Comparison of ENCODE assay signal across 8 cellular contexts in genomic region chr3:42061711-42062408, GRCh38. TPM values are rescaled to one million over a fixed set of nuclear protein-coding genes. Genes with fewer than 3 reads are reported as not detected.
DNase-seq lines count a peak whose midpoint lies in the region; ATAC-seq and TF ChIP-seq lines count a peak whose summit lies in the region.

No MANE protein-coding gene starts in this region.

- H3K79me2 ChIP-seq in GM23338 (replicated peaks; ENCODE audit: insufficient read depth), result peaks cover 34% of the 10 kb centered on the region

- H3K4me3 Mint-ChIP-seq in GM23338, result no peak overlapping the region

- in situ Hi-C loops in SK-MEL-5 (cut with HindIII; ENCODE audit: low pct_unique_long_range_greater_than_20kb, low sequenced_read_pairs), result no loop called here

- intact Hi-C loops in Right ventricle myocardium superior (cut with DNase I), result loop anchor here (5.0 kb wide), 1 partner anchor 40 kb away; no protein-coding TSS in a partner anchor

- no peaks in the 10 kb centered on the region for H3F3A ChIP-seq in GM23338 (replicated peaks; ENCODE audit: low read depth)

- H3K9ac ChIP-seq in skeletal muscle tissue (ENCODE audit: low read depth in 1 of 3, low read length in 3 of 3), result peak overlapping the region; percentile 73 to 82 (median 80)

- H3K4me2 ChIP-seq in GM23338, result 0 out of 2 replicates have a peak overlapping the region, but pooled peaks have one; percentile 4

- H3K27me3 ChIP-seq in GM23338 (ENCODE audit: insufficient read depth), result no peaks in the 10 kb centered on the region
- no peaks in the 10 kb centered on the region for H3K27me3 ChIP-seq in skeletal muscle tissue (ENCODE audit: control insufficient read depth in 3 of 3, insufficient read depth in 3 of 3, low read length in 3 of 3)

- H3K4me1 Mint-ChIP-seq in GM23338, result peaks cover 58% of the 10 kb centered on the region

- H3K9me3 ChIP-seq in skeletal muscle tissue (ENCODE audit: control insufficient read depth in 3 of 3, low read length in 3 of 3), result no peaks in the 10 kb centered on the region

- no peaks in the 10 kb centered on the region for H4K20me1 ChIP-seq in GM23338 (replicated peaks; ENCODE audit: insufficient read depth)

- H3K36me3 Mint-ChIP-seq in GM23338 (ENCODE audit: low read depth), result no peaks in the 10 kb centered on the region

- no peak for TF ChIP-seq CTCF in GM23338 (conservative IDR thresholded peaks at IDR 0.05; ENCODE audit: low read depth in 2 of 2)

- no peaks in the 10 kb centered on the region for H3K9me3 Mint-ChIP-seq in GM23338

- no peak overlapping the region for H2AFZ ChIP-seq in GM23338

- peaks cover 6% of the 10 kb centered on the region for H3K27me3 Mint-ChIP-seq in GM23338 (ENCODE audit: insufficient read depth, low read depth, poor library complexity)

- peak overlapping the region; percentile 22; the same call in 1 of the 2 replicates for H3K27ac Mint-ChIP-seq in GM23338

- H3K27ac ChIP-seq in GM23338 (ENCODE audit: low read depth) (peak overlapping the region; percentile 86), skeletal muscle tissue (ENCODE audit: low read depth, low read length) (peak overlapping the region; percentile 96)

- H3K4me1 ChIP-seq in GM23338 (ENCODE audit: insufficient read depth) (peaks cover 35% of the 10 kb centered on the region), skeletal muscle tissue (ENCODE audit: control insufficient read depth in 3 of 3, insufficient read depth in 3 of 3, low read length in 3 of 3) (peaks cover 58 to 71% (median 64%) of the 10 kb centered on the region in 3 donors)

- H3K36me3 ChIP-seq in GM23338 (ENCODE audit: insufficient read depth), result no peaks in the 10 kb centered on the region
- H3K36me3 ChIP-seq in skeletal muscle tissue (ENCODE audit: control insufficient read depth in 3 of 3, insufficient read depth in 3 of 3, low read length in 3 of 3), result no peaks in the 10 kb centered on the region

- DNase-seq in GM23338 (ENCODE audit: low spot score), result peak; percentile 74
- DNase-seq in SK-MEL-5 (ENCODE audit: low read depth, low spot score), result peak; percentile 46
- peak; percentile 86 for DNase-seq in Right ventricle myocardium superior
- no peak for DNase-seq in COR-L47 (lab: John Stamatoyannopoulos, UW)
- no peak for DNase-seq in medulla oblongata (ENCODE audit: extremely low spot score)

- ATAC-seq in GM23338, result peak; percentile 26
- ATAC-seq in Right ventricle myocardium superior (ENCODE audit: poor library complexity), result peak; percentile 89
- ATAC-seq in GM19395 (IDR thresholded peaks at IDR 0.05; ENCODE audit: unreplicated experiment), result no peak
- no peak for ATAC-seq in HG03432 (IDR thresholded peaks at IDR 0.05; ENCODE audit: unreplicated experiment)

- no peaks in the 10 kb centered on the region for H3K9me2 ChIP-seq in GM23338 (ENCODE audit: insufficient read depth)

- H3K4me3 ChIP-seq in GM23338 (no peak overlapping the region), skeletal muscle tissue (ENCODE audit: low read length in 3 of 3) (peak overlapping the region; percentile 56 to 67 (median 57))

TF ChIP-seq in GM23338, 12 proteins besides CTCF, POLR2A, EP300 and RAD21 (continues in another document):
- TF ChIP-seq ETS1 (IDR thresholded peaks at IDR 0.05), result no peak
- no peak for TF ChIP-seq CREB1 (CRISPR knock-in tag; IDR thresholded peaks at IDR 0.05; ENCODE audit: low read depth)
- no peak for TF ChIP-seq EZH2 (IDR thresholded peaks at IDR 0.05; ENCODE audit: low read depth, unreplicated experiment)
- TF ChIP-seq POLR2AphosphoS5 (IDR thresholded peaks at IDR 0.05; ENCODE audit: low read depth), result no peak
- TF ChIP-seq ZNF114 (CRISPR knock-in tag; IDR thresholded peaks at IDR 0.05), result no peak
- no peak for TF ChIP-seq REST (IDR thresholded peaks at IDR 0.05; ENCODE audit: unreplicated experiment)
- no peak for TF ChIP-seq STAT1 (IDR thresholded peaks at IDR 0.05; ENCODE audit: unreplicated experiment)
- TF ChIP-seq JUNB (IDR thresholded peaks at IDR 0.05; ENCODE audit: unreplicated experiment), result no peak
- no peak for TF ChIP-seq NANOG (IDR thresholded peaks at IDR 0.05; ENCODE audit: borderline replicate concordance)
- TF ChIP-seq EZH2phosphoT487 (IDR thresholded peaks at IDR 0.05; ENCODE audit: unreplicated experiment), result no peak

RNA-seq across cellular contexts. Expression of gene TRAK1, which starts 29.3 kb away (rescaled TPM):
- total RNA-seq in GM23338 (2014; rRNA removed; shearing (Covaris generic)), result 47.4 and 50.1 TPM in 2 replicates
- 12.2 and 13.4 TPM in 2 replicates for polyA plus RNA-seq in GM23338 (2016; fragmentation: Nextera tagmentation; extraction: Ambion mirVana)
- total RNA-seq in SK-MEL-5 (2014; rRNA removed; shearing (Covaris generic)), result 28.0 and 30.8 TPM in 2 replicates
- 33.6 and 43.2 TPM in 2 replicates for polyA plus RNA-seq in SK-MEL-5 (2015; cell fraction: cytosol; rRNA removed)
- polyA plus RNA-seq in SK-MEL-5 (2015; cell fraction: nucleus; rRNA removed), result 37.2 and 43.4 TPM in 2 replicates
- total RNA-seq in Right ventricle myocardium superior (273 TPM), skeletal muscle tissue (57.9 TPM)

Comparison
In these comparisons a context has a peak if more than half of its experiments do, and no peak if none do; other contexts are left out.
1. ATAC-seq: peak in GM23338 (single experiment) and Right ventricle myocardium superior (single experiment); none in GM19395 (single experiment) and HG03432 (single experiment).
2. DNase-seq: peak in GM23338 (single experiment), SK-MEL-5 (single experiment) and Right ventricle myocardium superior (single experiment); none in COR-L47 (single experiment) and medulla oblongata (single experiment).